In the genomic region with DNA sequence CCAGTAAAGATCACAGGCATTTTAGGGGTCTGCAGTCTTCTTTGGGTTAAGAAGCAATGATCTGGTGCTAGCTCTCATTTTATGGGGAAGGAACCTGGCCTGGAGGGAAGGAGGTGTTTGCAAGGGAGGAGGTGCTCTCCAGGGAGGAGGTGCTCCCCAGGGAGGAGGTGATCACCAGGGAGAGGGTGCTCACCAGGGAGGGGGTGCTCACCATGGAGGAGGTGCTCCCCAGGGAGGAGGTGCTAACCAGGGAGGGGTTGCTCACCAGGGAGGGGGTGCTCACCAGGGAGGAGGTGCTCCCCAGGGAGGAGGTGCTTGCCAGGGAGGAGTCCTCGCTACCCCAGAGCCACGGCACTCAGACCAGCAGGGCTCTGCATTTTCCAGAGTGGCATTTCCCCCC, we compare ENCODE assay signal across 27 cellular contexts.
"Had no signal": no experiment of that assay in that cellular context is flagged by ENCODE, and none has a peak within 500 bp of the region (broad histone marks: within the 10 kb centered on the region; RNA-seq: fewer than 3 reads in every experiment).

No MANE protein-coding gene starts in this region.

- H3K9me3 ChIP-seq: SJCRH30 had no signal

- H3K36me3 ChIP-seq: SJCRH30, WERI-Rb-1 had no signal

- H3K4me1 Mint-ChIP-seq: activated CD4-positive, alpha-beta T cell treated with anti-CD3 and anti-CD28 coated beads for 36 hours; activated naive CD4-positive, alpha-beta T cell treated with anti-CD3 and anti-CD28 coated beads, Interleukin-2, amount 10 ng/mL, durations not matched to agents 7 days and 5 days; activated naive CD8-positive, alpha-beta T cell treated with anti-CD3 and anti-CD28 coated beads, Interleukin-2, amount 50 U/mL, for 24 hours had no signal

- H3K9ac ChIP-seq: KMS-11 had no signal

- H3K4me2 ChIP-seq: KMS-11 had no signal

- H3K36me3 Mint-ChIP-seq: activated CD4-positive, alpha-beta memory T cell treated with anti-CD3 and anti-CD28 coated beads for 36 hours; activated naive CD4-positive, alpha-beta T cell treated with anti-CD3 and anti-CD28 coated beads, Interleukin-2, amount 10 ng/mL, durations not matched to agents 7 days and 5 days; activated naive CD8-positive, alpha-beta T cell; brain had no signal

- H3K4me3 Mint-ChIP-seq: activated CD4-positive, alpha-beta memory T cell treated with anti-CD3 and anti-CD28 coated beads for 36 hours; activated CD4-positive, alpha-beta T cell treated with anti-CD3 and anti-CD28 coated beads for 36 hours; activated naive CD4-positive, alpha-beta T cell treated with anti-CD3 and anti-CD28 coated beads, Interleukin-2, amount 10 ng/mL, durations not matched to agents 7 days and 5 days; activated naive CD8-positive, alpha-beta T cell; activated naive CD8-positive, alpha-beta T cell treated with anti-CD3 and anti-CD28 coated beads, Interleukin-2, amount 50 U/mL, for 24 hours; activated T-cell treated with anti-CD3 and anti-CD28 coated beads, Interleukin-2, amount 50 U/mL, for 4 hours; brain had no signal

- H3K27ac Mint-ChIP-seq: activated CD4-positive, alpha-beta memory T cell treated with anti-CD3 and anti-CD28 coated beads for 36 hours; activated CD4-positive, alpha-beta T cell treated with anti-CD3 and anti-CD28 coated beads for 36 hours; activated naive CD4-positive, alpha-beta T cell treated with anti-CD3 and anti-CD28 coated beads, Interleukin-2, amount 10 ng/mL, durations not matched to agents 7 days and 5 days; activated naive CD8-positive, alpha-beta T cell; activated naive CD8-positive, alpha-beta T cell treated with anti-CD3 and anti-CD28 coated beads, Interleukin-2, amount 50 U/mL, for 24 hours; brain had no signal

- H3K9me3 Mint-ChIP-seq: activated CD4-positive, alpha-beta memory T cell treated with anti-CD3 and anti-CD28 coated beads for 36 hours; activated naive CD4-positive, alpha-beta T cell treated with anti-CD3 and anti-CD28 coated beads, Interleukin-2, amount 10 ng/mL, durations not matched to agents 7 days and 5 days; activated naive CD8-positive, alpha-beta T cell treated with anti-CD3 and anti-CD28 coated beads, Interleukin-2, amount 50 U/mL, for 24 hours; activated T-cell treated with anti-CD3 and anti-CD28 coated beads, Interleukin-2, amount 50 U/mL, for 4 hours had no signal

- ATAC-seq: activated CD4-positive, alpha-beta T cell treated with anti-CD3 and anti-CD28 coated beads for 36 hours; activated CD4-positive, CD25-positive, alpha-beta regulatory T cell treated with anti-CD3 and anti-CD28 coated beads, Interleukin-2, amount 50 U/mL, for 24 hours; activated naive CD8-positive, alpha-beta T cell treated with anti-CD3 and anti-CD28 coated beads, Interleukin-2, amount 50 U/mL, for 24 hours; activated T-cell treated with anti-CD3 and anti-CD28 coated beads, Interleukin-2, amount 50 U/mL, for 4 hours; Panc1 had no signal

- H3K4me1 ChIP-seq: SJCRH30 had no signal

- H3K27ac ChIP-seq: KMS-11, SJCRH30, SK-N-MC, WERI-Rb-1 had no signal

- DNase-seq: activated CD4-positive, alpha-beta memory T cell treated with anti-CD3 and anti-CD28 coated beads for 36 hours; activated CD4-positive, alpha-beta T cell treated with anti-CD3 and anti-CD28 coated beads for 36 hours; activated CD4-positive, alpha-beta T cell treated with anti-CD3 and anti-CD28 coated beads, Interleukin-2, amount 50 U/mL, for 1 hour; activated CD8-positive, alpha-beta memory T cell treated with anti-CD3 and anti-CD28 coated beads, Interleukin-2, amount 50 U/mL, for 4 hours; activated effector memory CD4-positive, alpha-beta T cell treated with Interleukin-2 at 50 U/mL for 16 hours; activated naive CD4-positive, alpha-beta T cell treated with anti-CD3 and anti-CD28 coated beads, Interleukin-2, amount 10 ng/mL, durations not matched to agents 7 days and 5 days; activated naive CD8-positive, alpha-beta T cell treated with anti-CD3 and anti-CD28 coated beads, Interleukin-2, amount 50 U/mL, for 24 hours; activated T-cell treated with anti-CD3 and anti-CD28 coated beads for 4 hours; activated T-cell treated with anti-CD3 and anti-CD28 coated beads, Interleukin-2, amount 50 U/mL, for 4 hours; anterior cingulate cortex; central memory CD4-positive, alpha-beta T cell; NCI-H1436 treated with DMSO at 0.1 percent for 48 hours; NCI-H1694 treated with DMSO at 0.1 percent for 48 hours; NCI-H2029; NCI-H510A; NCI-H526; NCI-H748 treated with DMSO at 0.1 percent for 48 hours; SHP77; SJCRH30; T1000; WERI-Rb-1 had no signal

- H3K4me3 ChIP-seq: SJCRH30, SK-N-MC had no signal
